Comparison of ENCODE assay signal across 29 cellular contexts in genomic region chr1:239186487-239186886, GRCh38.
"Had no signal": no experiment of that assay in that cellular context is flagged by ENCODE, and none has a peak within 500 bp of the region (broad histone marks: within the 10 kb centered on the region; RNA-seq: fewer than 3 reads in every experiment).

No MANE protein-coding gene starts in this region.

- H3K27me3 ChIP-seq: dorsolateral prefrontal cortex, esophagus squamous epithelium, gastrocnemius medialis, heart right ventricle, left lung had no signal

- DNase-seq: dermis blood vessel endothelial cell; dorsolateral prefrontal cortex; effector CD8-positive, alpha-beta T cell; effector memory CD8-positive, alpha-beta T cell; endodermal cell; erythroblast; esophagus squamous epithelium; foreskin fibroblast; foreskin melanocyte; gastrocnemius medialis; glutamatergic neuron; head of caudate nucleus; heart right ventricle; hippocampal formation; islet precursor cell; kidney; kidney glomerular epithelial cell; left colon; left lung; left ventricle myocardium superior; lower lobe of right lung; mesenchymal stem cell; mucosa of descending colon; naive B cell; naive thymus-derived CD8-positive, alpha-beta T cell had no signal

- H3K27ac ChIP-seq: coronary artery, dorsolateral prefrontal cortex, esophagus squamous epithelium, gastrocnemius medialis, heart right ventricle, left lung, lower lobe of right lung had no signal

- FAIRE-seq: colon, endometrium, kidney had no signal

- H3K4me3 ChIP-seq: coronary artery, dorsolateral prefrontal cortex, esophagus squamous epithelium, gastrocnemius medialis, heart right ventricle, left lung, lower lobe of right lung, mucosa of descending colon had no signal

- H3K9me3 ChIP-seq: esophagus squamous epithelium, gastrocnemius medialis, heart right ventricle, left lung, lower lobe of right lung, mucosa of descending colon had no signal

- H3K36me3 ChIP-seq: esophagus squamous epithelium, gastrocnemius medialis, heart right ventricle, left lung, lower lobe of right lung had no signal

- H3K4me1 ChIP-seq: esophagus squamous epithelium, gastrocnemius medialis, left lung, lower lobe of right lung had no signal

- ATAC-seq: effector memory CD8-positive, alpha-beta T cell; esophagus mucosa; gastrocnemius medialis; heart right ventricle; left colon; left lung; left ventricle myocardium superior; lower lobe of right lung; mucosa of descending colon; naive thymus-derived CD8-positive, alpha-beta T cell had no signal
